Comparison of ENCODE assay signal across 20 cellular contexts in the genomic region with DNA sequence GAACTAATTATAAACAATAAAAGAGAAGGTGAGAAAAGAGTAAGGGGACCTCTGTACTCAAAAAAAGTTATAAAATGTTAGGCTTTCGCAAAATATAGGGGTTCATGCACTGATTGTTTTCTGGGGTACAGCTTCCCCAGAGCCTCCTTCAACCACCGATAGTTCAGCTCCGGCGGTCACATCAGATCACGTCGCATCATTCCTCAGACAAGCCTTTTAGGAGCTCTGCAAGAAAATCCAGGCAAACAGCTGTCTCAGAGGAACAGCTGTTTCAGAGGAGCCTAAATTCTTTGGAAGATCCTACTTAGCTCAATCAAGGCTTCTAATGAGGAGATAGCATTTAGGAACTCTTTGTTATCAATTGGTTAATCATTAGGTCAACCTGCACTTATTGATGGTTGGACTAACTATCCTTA.
DNase-seq lines count a peak whose midpoint lies in the region; TF ChIP-seq lines count a peak whose summit lies in the region.
"Had no signal": no experiment of that assay in that cellular context is flagged by ENCODE, and none has a peak within 500 bp of the region (broad histone marks: within the 10 kb centered on the region; RNA-seq: fewer than 3 reads in every experiment).

No MANE protein-coding gene starts in this region.

- H3K79me2 ChIP-seq in mesendoderm (ENCODE audit: control insufficient read depth, insufficient read depth, low read length) (no peaks in the 10 kb centered on the region), neural progenitor cell (ENCODE audit: low read depth) (no peaks in the 10 kb centered on the region)

- H4K5ac ChIP-seq in mesendoderm (ENCODE audit: low read length): no peak overlapping the region

- H3K27ac ChIP-seq in mesendoderm (ENCODE audit: low read depth, low read length) (no peak overlapping the region), neural progenitor cell (no peak overlapping the region)
- H3K27ac ChIP-seq: 22Rv1, A549 had no signal

- H3K4me1 ChIP-seq in BE2C: peaks cover 9% of the 10 kb centered on the region
- no peaks in the 10 kb centered on the region for H3K4me1 ChIP-seq in mesendoderm (ENCODE audit: control insufficient read depth, low read depth, low read length)
- peaks cover 27% of the 10 kb centered on the region for H3K4me1 ChIP-seq in neural progenitor cell
- H3K4me1 ChIP-seq: A549, HAP-1 had no signal

- H2BK5ac ChIP-seq in mesendoderm (ENCODE audit: low read length): no peak overlapping the region

- H2BK15ac ChIP-seq in mesendoderm (replicated peaks; ENCODE audit: low read depth): no peak overlapping the region

- H3K36me3 ChIP-seq in BE2C (no peaks in the 10 kb centered on the region), mesendoderm (ENCODE audit: control insufficient read depth, insufficient read depth, low read length) (no peaks in the 10 kb centered on the region), neural progenitor cell (no peaks in the 10 kb centered on the region)
- H3K36me3 ChIP-seq: HAP-1 had no signal

- no peak overlapping the region for H3K18ac ChIP-seq in mesendoderm (ENCODE audit: low read length)

- H3K4me3 Mint-ChIP-seq in neural progenitor cell: no peak overlapping the region
- H3K4me3 Mint-ChIP-seq: CD4-positive, CD25-positive, alpha-beta regulatory T cell; CD8-positive, alpha-beta memory T cell had no signal

- H3K9ac ChIP-seq in mesendoderm (ENCODE audit: low read length) (no peak overlapping the region), neural progenitor cell (no peak overlapping the region)

- H3K4me1 Mint-ChIP-seq in neural progenitor cell: peaks cover 47% of the 10 kb centered on the region
- H3K4me1 Mint-ChIP-seq: CD4-positive, CD25-positive, alpha-beta regulatory T cell; CD8-positive, alpha-beta memory T cell had no signal

- no peak overlapping the region for H3K4ac ChIP-seq in mesendoderm (ENCODE audit: low read depth, low read length)

- H3K4me3 ChIP-seq in BE2C (ENCODE audit: low read depth, low read length) (no peak overlapping the region), mesendoderm (ENCODE audit: low read length) (no peak overlapping the region), neural progenitor cell (no peak overlapping the region)
- H3K4me3 ChIP-seq: A549, GM12878, HAP-1 had no signal

- TF ChIP-seq CTCF in BE2C (IDR thresholded peaks at IDR 0.05; ENCODE audit: low read depth, low read length) (no peak), neural progenitor cell (IDR thresholded peaks at IDR 0.05) (no peak)

- no peaks in the 10 kb centered on the region for H3K79me1 ChIP-seq in mesendoderm (ENCODE audit: low read length)

- no peaks in the 10 kb centered on the region for H3K9me3 Mint-ChIP-seq in neural progenitor cell

- no peak overlapping the region for H2BK120ac ChIP-seq in mesendoderm (ENCODE audit: low read depth, low read length)

- H3K27me3 ChIP-seq in BE2C (no peaks in the 10 kb centered on the region; the same call in 1 of the 2 replicates), mesendoderm (ENCODE audit: insufficient read depth, low read length, poor library complexity) (no peaks in the 10 kb centered on the region), neural progenitor cell (no peaks in the 10 kb centered on the region)

- no CpG with 5 or more reads among the region's 6 CpGs for WGBS in mesendoderm (ENCODE audit: extremely low coverage, insufficient coverage, low lambda C conversion rate)

- H3K4me2 ChIP-seq in mesendoderm (ENCODE audit: low read length): no peak overlapping the region
- H3K4me2 ChIP-seq in neural progenitor cell: peak overlapping the region; percentile 4
- H3K4me2 ChIP-seq: A549 had no signal

- H3K23ac ChIP-seq in mesendoderm (ENCODE audit: low read length): no peak overlapping the region

- H4K20me1 ChIP-seq in neural progenitor cell (ENCODE audit: low read depth): no peaks in the 10 kb centered on the region

- H3K27me3 Mint-ChIP-seq in neural progenitor cell (ENCODE audit: insufficient read depth, low read depth): peaks cover 15% of the 10 kb centered on the region

- no peak overlapping the region for H3K27ac Mint-ChIP-seq in neural progenitor cell
- H3K27ac Mint-ChIP-seq: CD4-positive, CD25-positive, alpha-beta regulatory T cell; CD8-positive, alpha-beta memory T cell had no signal

- no peak overlapping the region for H2AFZ ChIP-seq in neural progenitor cell (replicated peaks)

- DNase-seq in BE2C: peak; percentile 94
- peak; percentile 16 for DNase-seq in NCI-H82 treated with DMSO at 0.1 percent for 48 hours (lab: John Stamatoyannopoulos, UW; ENCODE audit: unreplicated experiment)
- DNase-seq in mesendoderm: peak; percentile 20
- peak; percentile 47 for DNase-seq in neural progenitor cell (ENCODE audit: low spot score)
- DNase-seq in T-helper 1 cell: no peak
- no peak for DNase-seq in activated CD4-positive, alpha-beta T cell treated with anti-CD3 and anti-CD28 coated beads, Interleukin-2, amount 50 U/mL, for 1 hour
- DNase-seq in stimulated activated CD4-positive, alpha-beta T cell treated with anti-CD3 and anti-CD28 coated beads, Interleukin-12 subunit alpha, Interleukin-12 subunit beta, amount 100 ng/mL, for 4 hours: no peak
- DNase-seq in NOMO-1 (lab: John Stamatoyannopoulos, UW; ENCODE audit: unreplicated experiment in 2 of 2): no peak
- DNase-seq: C1 segment of cervical spinal cord; CD4-positive, CD25-positive, alpha-beta regulatory T cell; CD8-positive, alpha-beta memory T cell; COR-L47; DMS 273 treated with DMSO at 0.1 percent for 48 hours; DMS53; DND-41; EL had no signal

- H3K9me3 ChIP-seq in BE2C: peaks cover 3% of the 10 kb centered on the region; the same call in 1 of the 2 replicates
- H3K9me3 ChIP-seq in neural progenitor cell (ENCODE audit: low read depth): no peaks in the 10 kb centered on the region
- H3K9me3 ChIP-seq: A549, HAP-1 had no signal

- no peak overlapping the region for H2AK5ac ChIP-seq in mesendoderm (ENCODE audit: low read length)

- peaks cover 14% of the 10 kb centered on the region for H3F3A ChIP-seq in neural progenitor cell (ENCODE audit: low read depth)

- no peak overlapping the region for H3K56ac ChIP-seq in mesendoderm (ENCODE audit: low read length)

- no peak overlapping the region for H4K8ac ChIP-seq in mesendoderm (ENCODE audit: low read depth, low read length)

- H3K36me3 Mint-ChIP-seq in neural progenitor cell: no peaks in the 10 kb centered on the region
- H3K36me3 Mint-ChIP-seq: CD8-positive, alpha-beta memory T cell had no signal

Comparison
In these comparisons a context has a peak if more than half of its experiments do, and no peak if none do; other contexts are left out.
1. DNase-seq: peak in BE2C (single experiment), NCI-H82 treated with DMSO at 0.1 percent for 48 hours (single experiment), mesendoderm (single experiment) and neural progenitor cell (single experiment); none in T-helper 1 cell (0 of 5), activated CD4-positive, alpha-beta T cell treated with anti-CD3 and anti-CD28 coated beads, Interleukin-2, amount 50 U/mL, for 1 hour (single experiment), stimulated activated CD4-positive, alpha-beta T cell treated with anti-CD3 and anti-CD28 coated beads, Interleukin-12 subunit alpha, Interleukin-12 subunit beta, amount 100 ng/mL, for 4 hours (single experiment) and NOMO-1 (0 of 2).